Comparison of ENCODE assay signal across 1 cellular context in genomic region chr1:1004780-1005697, GRCh38.
TF ChIP-seq lines count a peak whose summit lies in the region.

No MANE protein-coding gene starts in this region.

TF ChIP-seq in K562, 482 proteins besides CTCF, POLR2A, EP300 and RAD21 (continued from another document and continues in another):
- TF ChIP-seq ZNF398 (CRISPR knock-in tag; IDR thresholded peaks at IDR 0.05), result no peak
- TF ChIP-seq CBX5 (IDR thresholded peaks at IDR 0.05; ENCODE audit: borderline replicate concordance, low read depth), result peak; percentile 44; the same call in 1 of the 2 replicates
- TF ChIP-seq SNIP1 (IDR thresholded peaks at IDR 0.05; ENCODE audit: low read depth), result no peak
- no peak for TF ChIP-seq SAFB (IDR thresholded peaks at IDR 0.05; ENCODE audit: borderline replicate concordance, low read depth, low read length)
- TF ChIP-seq ZNF764 (CRISPR knock-in tag; IDR thresholded peaks at IDR 0.05; ENCODE audit: low read depth), result no peak
- no peak for TF ChIP-seq POLR2G (IDR thresholded peaks at IDR 0.05; ENCODE audit: low read depth, low read length)
- TF ChIP-seq XRCC5 (IDR thresholded peaks at IDR 0.05; ENCODE audit: low read depth, low read length), result no peak
- TF ChIP-seq SIN3B (IDR thresholded peaks at IDR 0.05; ENCODE audit: low read depth), result no peak
- TF ChIP-seq L3MBTL2 (IDR thresholded peaks at IDR 0.05), result peak; percentile 72
- no peak for TF ChIP-seq NKRF (IDR thresholded peaks at IDR 0.05; ENCODE audit: borderline replicate concordance)
- TF ChIP-seq SOX6 (IDR thresholded peaks at IDR 0.05), result peak; percentile 97
- TF ChIP-seq ZNF311 (CRISPR knock-in tag; IDR thresholded peaks at IDR 0.05), result peak; percentile 73; the same call in 1 of the 2 replicates
- no peak for TF ChIP-seq RBM34 (IDR thresholded peaks at IDR 0.05; ENCODE audit: borderline replicate concordance, insufficient read depth, low read length)
- TF ChIP-seq BCL6 (CRISPR knock-in tag; IDR thresholded peaks at IDR 0.05), result no peak
- TF ChIP-seq NONO (IDR thresholded peaks at IDR 0.05; ENCODE audit: low read depth in 2 of 2, low read length in 1 of 2), result no peak
- TF ChIP-seq POLR2H (tag; IDR thresholded peaks at IDR 0.05; ENCODE audit: low read depth), result no peak
- TF ChIP-seq YY1 (IDR thresholded peaks at IDR 0.05; ENCODE audit: borderline replicate concordance in 1 of 3, control insufficient read depth in 1 of 3, extremely low read depth in 1 of 3, insufficient read depth in 3 of 3, insufficient read length in 1 of 3, insufficient replicate concordance in 2 of 3, low read depth in 1 of 3, low read length in 2 of 3), result peak; percentile 43 to 83 (median 69)
- TF ChIP-seq GATAD2A (IDR thresholded peaks at IDR 0.05), result peak; percentile 77; the same call in 1 of the 2 replicates
- no peak for TF ChIP-seq SIX5 (IDR thresholded peaks at IDR 0.05; ENCODE audit: borderline replicate concordance in 1 of 2, insufficient read depth in 1 of 2, low read depth in 1 of 2, low read length in 2 of 2)
- TF ChIP-seq SREBF1 (IDR thresholded peaks at IDR 0.05; ENCODE audit: borderline replicate concordance, low read depth, low read length), result no peak
- no peak for TF ChIP-seq CSDE1 (IDR thresholded peaks at IDR 0.05)
- no peak for TF ChIP-seq DEAF1 (CRISPR knock-in tag; IDR thresholded peaks at IDR 0.05)
- TF ChIP-seq SFPQ (IDR thresholded peaks at IDR 0.05; ENCODE audit: low read depth, low read length), result no peak
- peak; percentile 38; the same call in 1 of the 2 replicates for TF ChIP-seq MYNN (IDR thresholded peaks at IDR 0.05)
- TF ChIP-seq MYNN (CRISPR knock-in tag; IDR thresholded peaks at IDR 0.05), result no peak
- TF ChIP-seq TEAD2 (tag; IDR thresholded peaks at IDR 0.05), result peak; percentile 51; the same call in 1 of the 2 replicates
- TF ChIP-seq CREB5 (CRISPR knock-in tag; IDR thresholded peaks at IDR 0.05), result no peak
- TF ChIP-seq ZNF77 (CRISPR knock-in tag; IDR thresholded peaks at IDR 0.05), result no peak
- no peak for TF ChIP-seq ZNF121 (CRISPR knock-in tag; conservative IDR thresholded peaks at IDR 0.05)
- no peak for TF ChIP-seq E4F1 (CRISPR knock-in tag; IDR thresholded peaks at IDR 0.05; ENCODE audit: borderline replicate concordance)
- peak; percentile 60 for TF ChIP-seq ZFX (CRISPR knock-in tag; IDR thresholded peaks at IDR 0.05)
- no peak for TF ChIP-seq ZFPM2 (CRISPR knock-in tag; IDR thresholded peaks at IDR 0.05)
- no peak for TF ChIP-seq ZNF436 (CRISPR knock-in tag; IDR thresholded peaks at IDR 0.05)
- no peak for TF ChIP-seq FOXO4 (CRISPR knock-in tag; IDR thresholded peaks at IDR 0.05)
- TF ChIP-seq PHF8 (IDR thresholded peaks at IDR 0.05; ENCODE audit: borderline replicate concordance, low read length), result peak; percentile 24; the same call in 1 of the 2 replicates
- TF ChIP-seq ZC3H4 (CRISPR knock-in tag; IDR thresholded peaks at IDR 0.05; ENCODE audit: borderline replicate concordance), result no peak
- peak; percentile 47 for TF ChIP-seq ARHGAP35 (IDR thresholded peaks at IDR 0.05; ENCODE audit: partially characterized antibody)
- no peak for TF ChIP-seq SAP30 (IDR thresholded peaks at IDR 0.05; ENCODE audit: borderline replicate concordance, insufficient read depth, low read depth, low read length, poor library complexity, severe bottlenecking)
- peak in 1 of 2 experiments; percentile 24; a peak in 1 of 4 replicates for TF ChIP-seq MLLT1 (IDR thresholded peaks at IDR 0.05)
- no peak for TF ChIP-seq HCFC1 (IDR thresholded peaks at IDR 0.05; ENCODE audit: low read depth, low read length)
- TF ChIP-seq ILK (tag; IDR thresholded peaks at IDR 0.05; ENCODE audit: borderline replicate concordance, low read depth), result no peak
- no peak for TF ChIP-seq NBN (IDR thresholded peaks at IDR 0.05; ENCODE audit: low read depth)
- TF ChIP-seq BRF1 (IDR thresholded peaks at IDR 0.05; ENCODE audit: borderline replicate concordance, extremely low read depth, insufficient read length), result no peak
- TF ChIP-seq SRSF7 (optimal IDR thresholded peaks at IDR 0.05; ENCODE audit: low read depth, low read length), result no peak
- no peak for TF ChIP-seq CREB1 (IDR thresholded peaks at IDR 0.05)
- no peak for TF ChIP-seq CREB1 (CRISPR knock-in tag; IDR thresholded peaks at IDR 0.05)
- TF ChIP-seq TBL1XR1 (IDR thresholded peaks at IDR 0.05; ENCODE audit: low read length in 2 of 2), result peak in 1 of 2 experiments; percentile 67; a peak in 1 of 4 replicates
- peak; percentile 47 for TF ChIP-seq PHF20 (IDR thresholded peaks at IDR 0.05; ENCODE audit: partially characterized antibody)
- TF ChIP-seq PTRF (tag; IDR thresholded peaks at IDR 0.05), result 0 out of 2 replicates have a peak, but pooled peaks have one; percentile 55
- no peak for TF ChIP-seq ZNF695 (CRISPR knock-in tag; IDR thresholded peaks at IDR 0.05)
- TF ChIP-seq ZNF668 (CRISPR knock-in tag; IDR thresholded peaks at IDR 0.05), result no peak
- no peak for TF ChIP-seq NR0B1 (IDR thresholded peaks at IDR 0.05; ENCODE audit: partially characterized antibody)
- TF ChIP-seq FOXJ2 (tag; IDR thresholded peaks at IDR 0.05), result no peak
- peak; percentile 79; the same call in 1 of the 2 replicates for TF ChIP-seq MTA1 (IDR thresholded peaks at IDR 0.05; ENCODE audit: borderline replicate concordance)
- no peak for TF ChIP-seq MCM7 (IDR thresholded peaks at IDR 0.05)
- TF ChIP-seq PCBP1 (IDR thresholded peaks at IDR 0.05; ENCODE audit: low read depth, low read length, poor library complexity, severe bottlenecking), result no peak
